In the genomic region with DNA sequence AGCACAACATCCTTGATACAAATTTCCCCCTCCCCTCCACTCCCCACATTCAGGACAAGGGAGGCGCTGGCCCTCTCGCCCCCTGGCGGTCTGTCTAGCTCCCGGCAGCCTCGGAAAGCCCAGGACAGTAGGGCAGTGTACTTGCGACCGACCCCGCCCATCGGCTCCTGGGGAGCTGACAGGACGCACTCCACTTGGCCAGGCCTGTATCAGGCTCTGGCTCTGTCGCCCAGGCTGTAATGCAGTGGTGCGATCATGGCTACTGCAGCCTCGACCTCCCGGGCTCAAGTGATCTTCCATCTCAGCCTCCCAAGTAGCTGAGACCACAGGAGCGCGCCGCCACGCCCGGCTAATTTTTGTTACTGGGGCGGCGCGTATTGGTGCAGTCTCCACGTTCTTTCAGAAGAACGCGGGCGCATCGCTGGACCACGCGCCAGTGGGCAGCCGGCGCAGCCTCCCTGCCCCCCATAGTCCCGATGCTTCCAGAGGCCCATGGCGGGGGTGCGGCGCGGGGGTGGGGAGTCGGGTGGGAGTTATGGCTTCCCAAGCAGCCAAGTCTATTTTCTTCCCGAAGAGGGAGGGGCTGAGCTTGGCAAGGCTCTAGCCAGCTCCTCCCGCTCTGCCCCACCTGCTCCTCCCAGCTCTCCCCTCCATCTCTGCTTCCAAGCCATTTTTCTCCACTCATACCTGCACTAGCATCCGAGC, we compare ENCODE assay signal across 1 cellular context.
TF ChIP-seq lines count a peak whose summit lies in the region.

No MANE protein-coding gene starts in this region.

TF ChIP-seq in K562, 482 proteins besides CTCF, POLR2A, EP300 and RAD21:
- TF ChIP-seq YBX1 (IDR thresholded peaks at IDR 0.05) = no peak
- TF ChIP-seq, protein P1, sequence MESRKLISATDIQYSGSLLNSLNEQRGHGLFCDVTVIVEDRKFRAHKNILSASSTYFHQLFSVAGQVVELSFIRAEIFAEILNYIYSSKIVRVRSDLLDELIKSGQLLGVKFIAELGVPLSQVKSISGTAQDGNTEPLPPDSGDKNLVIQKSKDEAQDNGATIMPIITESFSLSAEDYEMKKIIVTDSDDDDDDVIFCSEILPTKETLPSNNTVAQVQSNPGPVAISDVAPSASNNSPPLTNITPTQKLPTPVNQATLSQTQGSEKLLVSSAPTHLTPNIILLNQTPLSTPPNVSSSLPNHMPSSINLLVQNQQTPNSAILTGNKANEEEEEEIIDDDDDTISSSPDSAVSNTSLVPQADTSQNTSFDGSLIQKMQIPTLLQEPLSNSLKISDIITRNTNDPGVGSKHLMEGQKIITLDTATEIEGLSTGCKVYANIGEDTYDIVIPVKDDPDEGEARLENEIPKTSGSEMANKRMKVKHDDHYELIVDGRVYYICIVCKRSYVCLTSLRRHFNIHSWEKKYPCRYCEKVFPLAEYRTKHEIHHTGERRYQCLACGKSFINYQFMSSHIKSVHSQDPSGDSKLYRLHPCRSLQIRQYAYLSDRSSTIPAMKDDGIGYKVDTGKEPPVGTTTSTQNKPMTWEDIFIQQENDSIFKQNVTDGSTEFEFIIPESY (CRISPR knock-in tag; IDR thresholded peaks at IDR 0.05) = 0 out of 2 replicates have a peak, but pooled peaks have one; percentile 18
- TF ChIP-seq E2F3 (CRISPR knock-in tag; IDR thresholded peaks at IDR 0.05) = no peak
- TF ChIP-seq SRSF7 (optimal IDR thresholded peaks at IDR 0.05; ENCODE audit: low read depth, low read length) = no peak
- no peak for TF ChIP-seq NR4A1 (CRISPR knock-in tag; IDR thresholded peaks at IDR 0.05)
- no peak for TF ChIP-seq NR4A1 (tag; IDR thresholded peaks at IDR 0.05)
- TF ChIP-seq GATAD2B (IDR thresholded peaks at IDR 0.05; ENCODE audit: borderline replicate concordance) = no peak
- TF ChIP-seq, protein P2, sequence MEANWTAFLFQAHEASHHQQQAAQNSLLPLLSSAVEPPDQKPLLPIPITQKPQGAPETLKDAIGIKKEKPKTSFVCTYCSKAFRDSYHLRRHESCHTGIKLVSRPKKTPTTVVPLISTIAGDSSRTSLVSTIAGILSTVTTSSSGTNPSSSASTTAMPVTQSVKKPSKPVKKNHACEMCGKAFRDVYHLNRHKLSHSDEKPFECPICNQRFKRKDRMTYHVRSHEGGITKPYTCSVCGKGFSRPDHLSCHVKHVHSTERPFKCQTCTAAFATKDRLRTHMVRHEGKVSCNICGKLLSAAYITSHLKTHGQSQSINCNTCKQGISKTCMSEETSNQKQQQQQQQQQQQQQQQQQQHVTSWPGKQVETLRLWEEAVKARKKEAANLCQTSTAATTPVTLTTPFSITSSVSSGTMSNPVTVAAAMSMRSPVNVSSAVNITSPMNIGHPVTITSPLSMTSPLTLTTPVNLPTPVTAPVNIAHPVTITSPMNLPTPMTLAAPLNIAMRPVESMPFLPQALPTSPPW (CRISPR knock-in tag; IDR thresholded peaks at IDR 0.05) = 0 out of 2 replicates have a peak, but pooled peaks have one; percentile 24
- no peak for TF ChIP-seq POLR3G (IDR thresholded peaks at IDR 0.05; ENCODE audit: extremely low read depth, insufficient read length, insufficient replicate concordance)
- no peak for TF ChIP-seq PTTG1 (tag; IDR thresholded peaks at IDR 0.05; ENCODE audit: low read depth)
- TF ChIP-seq, protein P3, sequence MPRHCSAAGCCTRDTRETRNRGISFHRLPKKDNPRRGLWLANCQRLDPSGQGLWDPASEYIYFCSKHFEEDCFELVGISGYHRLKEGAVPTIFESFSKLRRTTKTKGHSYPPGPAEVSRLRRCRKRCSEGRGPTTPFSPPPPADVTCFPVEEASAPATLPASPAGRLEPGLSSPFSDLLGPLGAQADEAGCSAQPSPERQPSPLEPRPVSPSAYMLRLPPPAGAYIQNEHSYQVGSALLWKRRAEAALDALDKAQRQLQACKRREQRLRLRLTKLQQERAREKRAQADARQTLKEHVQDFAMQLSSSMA (CRISPR knock-in tag; IDR thresholded peaks at IDR 0.05) = no peak
- TF ChIP-seq, protein P4, sequence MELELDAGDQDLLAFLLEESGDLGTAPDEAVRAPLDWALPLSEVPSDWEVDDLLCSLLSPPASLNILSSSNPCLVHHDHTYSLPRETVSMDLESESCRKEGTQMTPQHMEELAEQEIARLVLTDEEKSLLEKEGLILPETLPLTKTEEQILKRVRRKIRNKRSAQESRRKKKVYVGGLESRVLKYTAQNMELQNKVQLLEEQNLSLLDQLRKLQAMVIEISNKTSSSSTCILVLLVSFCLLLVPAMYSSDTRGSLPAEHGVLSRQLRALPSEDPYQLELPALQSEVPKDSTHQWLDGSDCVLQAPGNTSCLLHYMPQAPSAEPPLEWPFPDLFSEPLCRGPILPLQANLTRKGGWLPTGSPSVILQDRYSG (tag; conservative IDR thresholded peaks at IDR 0.05; ENCODE audit: low read depth) = no peak
- no peak for TF ChIP-seq ZNF766 (CRISPR knock-in tag; conservative IDR thresholded peaks at IDR 0.05)
- TF ChIP-seq, protein P5, sequence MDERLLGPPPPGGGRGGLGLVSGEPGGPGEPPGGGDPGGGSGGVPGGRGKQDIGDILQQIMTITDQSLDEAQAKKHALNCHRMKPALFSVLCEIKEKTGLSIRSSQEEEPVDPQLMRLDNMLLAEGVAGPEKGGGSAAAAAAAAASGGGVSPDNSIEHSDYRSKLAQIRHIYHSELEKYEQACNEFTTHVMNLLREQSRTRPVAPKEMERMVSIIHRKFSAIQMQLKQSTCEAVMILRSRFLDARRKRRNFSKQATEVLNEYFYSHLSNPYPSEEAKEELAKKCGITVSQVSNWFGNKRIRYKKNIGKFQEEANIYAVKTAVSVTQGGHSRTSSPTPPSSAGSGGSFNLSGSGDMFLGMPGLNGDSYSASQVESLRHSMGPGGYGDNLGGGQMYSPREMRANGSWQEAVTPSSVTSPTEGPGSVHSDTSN (CRISPR knock-in tag; IDR thresholded peaks at IDR 0.05; ENCODE audit: low read depth) = no peak
- TF ChIP-seq, protein P5 (tag; conservative IDR thresholded peaks at IDR 0.05; ENCODE audit: low read depth) = no peak
- TF ChIP-seq BCL6 (CRISPR knock-in tag; IDR thresholded peaks at IDR 0.05) = no peak
